Comparison of ENCODE assay signal across 1 cellular context in the genomic region with DNA sequence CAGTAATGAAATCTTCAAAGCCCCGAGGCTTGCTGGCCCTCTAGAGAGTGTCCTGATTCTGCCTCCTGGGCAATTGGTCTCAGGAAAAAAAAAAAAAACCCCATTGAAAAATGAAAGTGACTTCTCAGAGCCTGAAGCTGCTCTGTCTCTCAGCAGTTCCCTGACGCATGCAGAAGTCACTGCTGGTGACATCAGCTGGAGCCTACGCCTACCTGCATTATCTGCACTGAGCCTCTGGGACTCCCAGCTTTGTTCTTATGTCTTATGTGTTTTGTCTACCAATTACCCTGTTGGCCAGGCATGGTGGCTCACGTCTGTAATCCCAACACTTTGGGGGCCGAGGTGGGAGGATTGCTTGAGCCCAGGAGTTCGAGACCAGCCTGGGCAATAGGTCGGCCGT.
TF ChIP-seq lines count a peak whose summit lies in the region.

No MANE protein-coding gene starts in this region.

TF ChIP-seq in SK-N-SH, 30 proteins besides CTCF, POLR2A, EP300 and RAD21 (continued from another document):
- TF ChIP-seq CHD2 (IDR thresholded peaks at IDR 0.05; ENCODE audit: low read length, partially characterized antibody) (no peak), NRF1 (IDR thresholded peaks at IDR 0.05; ENCODE audit: low read depth, low read length) (no peak), FOXJ3 (CRISPR knock-in tag; IDR thresholded peaks at IDR 0.05) (no peak), RFX5 (IDR thresholded peaks at IDR 0.05; ENCODE audit: low read length) (no peak), SIN3A (IDR thresholded peaks at IDR 0.05; ENCODE audit: borderline replicate concordance, low read depth, low read length) (no peak), FOXM1 (IDR thresholded peaks at IDR 0.05; ENCODE audit: low read depth) (no peak), EZH2phosphoT487 (IDR thresholded peaks at IDR 0.05; ENCODE audit: borderline replicate concordance, low read depth) (no peak), SMC3 (IDR thresholded peaks at IDR 0.05; ENCODE audit: low read depth, low read length) (no peak), FOSL2 (IDR thresholded peaks at IDR 0.05; ENCODE audit: borderline replicate concordance, low read depth) (no peak), TCF12 (IDR thresholded peaks at IDR 0.05) (no peak), GATA2 (CRISPR knock-in tag; IDR thresholded peaks at IDR 0.05) (no peak)
- TF ChIP-seq, protein P1, sequence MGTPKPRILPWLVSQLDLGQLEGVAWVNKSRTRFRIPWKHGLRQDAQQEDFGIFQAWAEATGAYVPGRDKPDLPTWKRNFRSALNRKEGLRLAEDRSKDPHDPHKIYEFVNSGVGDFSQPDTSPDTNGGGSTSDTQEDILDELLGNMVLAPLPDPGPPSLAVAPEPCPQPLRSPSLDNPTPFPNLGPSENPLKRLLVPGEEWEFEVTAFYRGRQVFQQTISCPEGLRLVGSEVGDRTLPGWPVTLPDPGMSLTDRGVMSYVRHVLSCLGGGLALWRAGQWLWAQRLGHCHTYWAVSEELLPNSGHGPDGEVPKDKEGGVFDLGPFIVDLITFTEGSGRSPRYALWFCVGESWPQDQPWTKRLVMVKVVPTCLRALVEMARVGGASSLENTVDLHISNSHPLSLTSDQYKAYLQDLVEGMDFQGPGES (IDR thresholded peaks at IDR 0.05; ENCODE audit: low read depth, low read length): no peak
- TF ChIP-seq, protein P2, sequence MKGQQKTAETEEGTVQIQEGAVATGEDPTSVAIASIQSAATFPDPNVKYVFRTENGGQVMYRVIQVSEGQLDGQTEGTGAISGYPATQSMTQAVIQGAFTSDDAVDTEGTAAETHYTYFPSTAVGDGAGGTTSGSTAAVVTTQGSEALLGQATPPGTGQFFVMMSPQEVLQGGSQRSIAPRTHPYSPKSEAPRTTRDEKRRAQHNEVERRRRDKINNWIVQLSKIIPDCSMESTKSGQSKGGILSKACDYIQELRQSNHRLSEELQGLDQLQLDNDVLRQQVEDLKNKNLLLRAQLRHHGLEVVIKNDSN (IDR thresholded peaks at IDR 0.05; ENCODE audit: borderline replicate concordance, low read depth): no peak
